ENCODE assay signal across 20 cellular contexts in genomic region chr7:148944935-148945934, GRCh38.
DNase-seq lines count a peak whose midpoint lies in the region; ATAC-seq, FAIRE-seq and TF ChIP-seq lines count a peak whose summit lies in the region.
"Had no signal": no experiment of that assay in that cellular context is flagged by ENCODE, and none has a peak within 500 bp of the region (broad histone marks: within the 10 kb centered on the region; RNA-seq: fewer than 3 reads in every experiment).

No MANE protein-coding gene starts in this region.

- no peak overlapping the region for H3K4me3 Mint-ChIP-seq in activated naive CD4-positive, alpha-beta T cell treated with anti-CD3 and anti-CD28 coated beads for 36 hours
- H3K4me3 Mint-ChIP-seq in activated CD4-positive, alpha-beta T cell treated with anti-CD3 and anti-CD28 coated beads for 36 hours, result no peak overlapping the region
- no peak overlapping the region for H3K4me3 Mint-ChIP-seq in H9
- H3K4me3 Mint-ChIP-seq: activated T-cell treated with anti-CD3 and anti-CD28 coated beads, Interleukin-2, amount 50 U/mL, for 4 hours; CD4-positive, CD25-positive, alpha-beta regulatory T cell; central memory CD8-positive, alpha-beta T cell; naive thymus-derived CD4-positive, alpha-beta T cell had no signal

- POLR2A ChIA-PET in activated CD4-positive, alpha-beta T cell treated with anti-CD3 and anti-CD28 coated beads for 36 hours (lab: Charles Lee), result interaction anchor here (0.6 kb wide), 1 partner anchor 33 kb away, joined by 3 read pairs; no protein-coding TSS in a partner anchor

- H4K5ac ChIP-seq in H9 (ENCODE audit: insufficient read length, low read depth, low read length), result no peak overlapping the region

- H4K8ac ChIP-seq in H9 (replicated peaks; ENCODE audit: insufficient read length, low read depth, low read length), result no peak overlapping the region

- H3K36me3 Mint-ChIP-seq in activated naive CD4-positive, alpha-beta T cell treated with anti-CD3 and anti-CD28 coated beads for 36 hours (ENCODE audit: low read depth), result peaks cover 6% of the 10 kb centered on the region
- H3K36me3 Mint-ChIP-seq in activated CD4-positive, alpha-beta T cell treated with anti-CD3 and anti-CD28 coated beads for 36 hours (ENCODE audit: low read depth), result peaks cover 4% of the 10 kb centered on the region
- H3K36me3 Mint-ChIP-seq in H9 (ENCODE audit: insufficient read depth in 1 of 3, low read depth in 3 of 3), result no peaks in the 10 kb centered on the region; a peak in 1 of 7 replicates
- H3K36me3 Mint-ChIP-seq: CD4-positive, CD25-positive, alpha-beta regulatory T cell; naive thymus-derived CD4-positive, alpha-beta T cell had no signal

- no peak overlapping the region for H2AFZ ChIP-seq in H9 (ENCODE audit: low read length)

- no peak overlapping the region for H3K4me2 ChIP-seq in H9 (ENCODE audit: insufficient read depth, insufficient read length, low read length)

- no peaks in the 10 kb centered on the region for H3K36me3 ChIP-seq in adrenal gland (replicated peaks in 1 of 2)
- H3K36me3 ChIP-seq: esophagus muscularis mucosa, SJCRH30 had no signal

- in situ Hi-C loops in ACHN (cut with HindIII; ENCODE audit: low pct_ligation_motif_present, low pct_unique_long_range_greater_than_20kb, low sequenced_read_pairs), result no loop called here

- no peak overlapping the region for H3T11ph ChIP-seq in H9 (ENCODE audit: low read length)

- no peak overlapping the region for H3K23ac ChIP-seq in H9 (ENCODE audit: insufficient read length, low read depth, low read length)

- H3K23me2 ChIP-seq in H9 (ENCODE audit: insufficient read length, low read depth, low read length, poor library complexity, severe bottlenecking), result peaks cover 3% of the 10 kb centered on the region

- H3K4ac ChIP-seq in H9 (ENCODE audit: low read depth, low read length), result no peak overlapping the region

- peaks cover 2 to 12% of the 10 kb centered on the region in 2 donors for H3K4me1 ChIP-seq in adrenal gland (replicated peaks in 1 of 2)
- no peaks in the 10 kb centered on the region for H3K4me1 ChIP-seq in H9 (ENCODE audit: insufficient read depth, low read length)
- H3K4me1 ChIP-seq: SJCRH30 had no signal

- H3K9me3 Mint-ChIP-seq in activated naive CD4-positive, alpha-beta T cell treated with anti-CD3 and anti-CD28 coated beads for 36 hours, result no peaks in the 10 kb centered on the region
- H3K9me3 Mint-ChIP-seq in activated CD4-positive, alpha-beta T cell treated with anti-CD3 and anti-CD28 coated beads for 36 hours (ENCODE audit: low read depth), result no peaks in the 10 kb centered on the region
- no peaks in the 10 kb centered on the region; a peak in 1 of 5 replicates for H3K9me3 Mint-ChIP-seq in H9
- H3K9me3 Mint-ChIP-seq: activated T-cell treated with anti-CD3 and anti-CD28 coated beads, Interleukin-2, amount 50 U/mL, for 4 hours; CD4-positive, CD25-positive, alpha-beta regulatory T cell; central memory CD8-positive, alpha-beta T cell; naive thymus-derived CD4-positive, alpha-beta T cell had no signal

- no peaks in the 10 kb centered on the region for H3K9me3 ChIP-seq in adrenal gland (replicated peaks in 1 of 3)
- no peaks in the 10 kb centered on the region for H3K9me3 ChIP-seq in H9 (ENCODE audit: control insufficient read depth, low read depth, low read length)
- H3K9me3 ChIP-seq: esophagus muscularis mucosa, SJCRH30 had no signal

- no peaks in the 10 kb centered on the region for H3K79me1 ChIP-seq in H9 (ENCODE audit: insufficient read depth, low read depth, low read length, poor library complexity, severe bottlenecking)

- no peaks in the 10 kb centered on the region for H3K79me2 ChIP-seq in H9 (ENCODE audit: insufficient read depth, low read length)

- ATAC-seq in HG03460 (IDR thresholded peaks at IDR 0.05; ENCODE audit: unreplicated experiment), result no peak
- no peak for ATAC-seq in activated CD4-positive, alpha-beta T cell treated with anti-CD3 and anti-CD28 coated beads for 36 hours
- ATAC-seq: activated T-cell treated with anti-CD3 and anti-CD28 coated beads, Interleukin-2, amount 50 U/mL, for 4 hours; naive thymus-derived CD4-positive, alpha-beta T cell had no signal

- peak; percentile 99 for FAIRE-seq in frontal cortex (lab: Jason Lieb, UNC)
- FAIRE-seq: urothelium cell line had no signal

- no peaks in the 10 kb centered on the region for H3K27me3 Mint-ChIP-seq in activated naive CD4-positive, alpha-beta T cell treated with anti-CD3 and anti-CD28 coated beads for 36 hours (ENCODE audit: low read depth)
- no peaks in the 10 kb centered on the region for H3K27me3 Mint-ChIP-seq in activated CD4-positive, alpha-beta T cell treated with anti-CD3 and anti-CD28 coated beads for 36 hours
- peaks cover 6% of the 10 kb centered on the region; the same call in 1 of the 2 replicates for H3K27me3 Mint-ChIP-seq in H9 (ENCODE audit: low read depth)
- H3K27me3 Mint-ChIP-seq: central memory CD8-positive, alpha-beta T cell; naive thymus-derived CD4-positive, alpha-beta T cell had no signal

- TF ChIP-seq CTCF in adrenal gland (IDR thresholded peaks at IDR 0.05) (no peak), H9 (conservative IDR thresholded peaks at IDR 0.05) (no peak)

- H2BK12ac ChIP-seq in H9 (ENCODE audit: insufficient read length, low read depth, low read length), result no peak overlapping the region

- DNase-seq in ACHN (peak; percentile 32), HCEC 1CT (peak; percentile 37), adrenal gland (peak in 4 of 7 donors; percentile 18 to 65 (median 48)), frontal cortex (ENCODE audit: low spot score in 2 of 2) (no peak), H9 (no peak)
- no peak for DNase-seq in activated naive CD4-positive, alpha-beta T cell treated with anti-CD3 and anti-CD28 coated beads for 36 hours
- DNase-seq in activated CD4-positive, alpha-beta T cell treated with anti-CD3 and anti-CD28 coated beads for 36 hours, result no peak
- DNase-seq: activated T-cell treated with anti-CD3 and anti-CD28 coated beads, Interleukin-2, amount 50 U/mL, for 4 hours; CD4-positive, CD25-positive, alpha-beta regulatory T cell; H7; Kasumi-1; kidney glomerular epithelial cell; naive thymus-derived CD4-positive, alpha-beta T cell; NCI-H345; stimulated activated CD4-positive, alpha-beta T cell treated with anti-CD3 and anti-CD28 coated beads, Interleukin-12 subunit alpha, Interleukin-12 subunit beta, amount 100 ng/mL, for 4 hours had no signal

- H4K20me1 ChIP-seq in H9 (ENCODE audit: control insufficient read depth, insufficient read depth, insufficient read length), result no peaks in the 10 kb centered on the region

- H2BK20ac ChIP-seq in H9 (ENCODE audit: low read depth, low read length, poor library complexity, severe bottlenecking), result no peak overlapping the region

- intact Hi-C loops in adrenal gland (cut with DNase I), result loop anchor here in 1 of 2 donors (5.0 kb wide), 1 partner anchor 63 kb away; the partner anchor contains the start of gene EZH2
- intact Hi-C loops in activated naive CD4-positive, alpha-beta T cell treated with anti-CD3 and anti-CD28 coated beads for 36 hours (cut with micrococcal nuclease), result no loop called here
- intact Hi-C loops in activated CD4-positive, alpha-beta T cell treated with anti-CD3 and anti-CD28 coated beads for 36 hours (cut with DNase I, micrococcal nuclease), result no loop called here

- CTCF ChIA-PET in activated naive CD4-positive, alpha-beta T cell treated with anti-CD3 and anti-CD28 coated beads for 36 hours (lab: Charles Lee), result interaction anchor here (0.8 kb wide), 1 partner anchor 18 kb away, joined by 4 read pairs; no protein-coding TSS in a partner anchor
- CTCF ChIA-PET in activated CD4-positive, alpha-beta T cell treated with anti-CD3 and anti-CD28 coated beads for 36 hours (lab: Charles Lee), result no interaction called here

- H3K27me3 ChIP-seq in adrenal gland (no peaks in the 10 kb centered on the region), H9 (ENCODE audit: insufficient read depth, low read length) (no peaks in the 10 kb centered on the region)
- H3K27me3 ChIP-seq: esophagus muscularis mucosa, SJCRH30 had no signal

- H3K14ac ChIP-seq in H9 (ENCODE audit: insufficient read depth, low read length), result no peak overlapping the region

- H3K27ac ChIP-seq in adrenal gland, result no peak overlapping the region
- H3K27ac ChIP-seq in H9 (ENCODE audit: insufficient read length, low read depth, low read length), result no peak overlapping the region
- H3K27ac ChIP-seq: esophagus muscularis mucosa, SJCRH30 had no signal

- WGBS in adrenal gland, 4 donors, result 38 to 53% (median 46%) methylated on average over 6 to 8 of the region's 8 CpGs
- WGBS in H9 (ENCODE audit: extremely low coverage, insufficient read length, low lambda C conversion rate), result no CpG with 5 or more reads among the region's 8 CpGs

- H3K4me3 ChIP-seq in adrenal gland, result no peak overlapping the region
- H3K4me3 ChIP-seq: esophagus muscularis mucosa, SJCRH30 had no signal

- H3K4me1 Mint-ChIP-seq in activated naive CD4-positive, alpha-beta T cell treated with anti-CD3 and anti-CD28 coated beads for 36 hours (ENCODE audit: low read depth), result peaks cover 2% of the 10 kb centered on the region
- peaks cover 5% of the 10 kb centered on the region for H3K4me1 Mint-ChIP-seq in activated CD4-positive, alpha-beta T cell treated with anti-CD3 and anti-CD28 coated beads for 36 hours
- H3K4me1 Mint-ChIP-seq in H9, result peaks cover 5 to 7% of the 10 kb centered on the region in 2 experiments; a peak in 3 of 4 replicates

- H3K27ac Mint-ChIP-seq in activated naive CD4-positive, alpha-beta T cell treated with anti-CD3 and anti-CD28 coated beads for 36 hours, result no peak overlapping the region
- H3K27ac Mint-ChIP-seq in activated CD4-positive, alpha-beta T cell treated with anti-CD3 and anti-CD28 coated beads for 36 hours, result no peak overlapping the region
- H3K27ac Mint-ChIP-seq in H9, result no peak overlapping the region
- H3K27ac Mint-ChIP-seq: naive thymus-derived CD4-positive, alpha-beta T cell had no signal

- H2AK5ac ChIP-seq in H9 (ENCODE audit: insufficient read length, low read length), result no peak overlapping the region

- no peak overlapping the region for H3K56ac ChIP-seq in H9 (ENCODE audit: insufficient read length, low read depth, low read length)

- H2BK5ac ChIP-seq in H9 (ENCODE audit: insufficient read length, low read length), result no peak overlapping the region

- no peak overlapping the region for H3K9ac ChIP-seq in H9 (ENCODE audit: extremely low read depth, insufficient read length, low read length)

- TF ChIP-seq POLR2A in adrenal gland (IDR thresholded peaks at IDR 0.05), result no peak

- no peak overlapping the region for H4K91ac ChIP-seq in H9 (ENCODE audit: insufficient read length, low read depth, low read length)

- H2BK120ac ChIP-seq in H9 (ENCODE audit: low read depth, low read length, poor library complexity, severe bottlenecking), result no peak overlapping the region

- H3K18ac ChIP-seq in H9 (ENCODE audit: insufficient read length, low read depth, low read length), result no peak overlapping the region

- no peak overlapping the region for H2BK15ac ChIP-seq in H9 (ENCODE audit: low read depth, low read length)

Comparison
In these comparisons a context has a peak if more than half of its experiments do, and no peak if none do; other contexts are left out.
1. DNase-seq: peak in ACHN (single experiment), HCEC 1CT (single experiment) and adrenal gland (4 of 7); none in frontal cortex (0 of 2), activated naive CD4-positive, alpha-beta T cell treated with anti-CD3 and anti-CD28 coated beads for 36 hours (single experiment), activated CD4-positive, alpha-beta T cell treated with anti-CD3 and anti-CD28 coated beads for 36 hours (single experiment) and H9 (single experiment).